In genomic region chr15:65980824-65981456, GRCh38 we compare ENCODE assay signal across 9 cellular contexts.
DNase-seq lines count a peak whose midpoint lies in the region; ATAC-seq, FAIRE-seq and TF ChIP-seq lines count a peak whose summit lies in the region.
"Had no signal": no experiment of that assay in that cellular context is flagged by ENCODE, and none has a peak within 500 bp of the region (broad histone marks: within the 10 kb centered on the region; RNA-seq: fewer than 3 reads in every experiment).

No MANE protein-coding gene starts in this region.

- no peak overlapping the region for H3K9ac ChIP-seq in OCI-LY3 (ENCODE audit: low read length)

- no peaks in the 10 kb centered on the region for H3K36me3 Mint-ChIP-seq in central memory CD8-positive, alpha-beta T cell (ENCODE audit: insufficient read depth)

- H3K4me1 ChIP-seq in OCI-LY3 (ENCODE audit: low read length): peaks cover 8% of the 10 kb centered on the region
- H3K4me1 ChIP-seq in tibial artery: peaks cover 0 to 11% (median 7%) of the 10 kb centered on the region in 4 donors

- H3K27ac Mint-ChIP-seq in central memory CD8-positive, alpha-beta T cell (ENCODE audit: low read depth): no peak overlapping the region
- H3K27ac Mint-ChIP-seq: T-helper 1 cell treated with Interleukin-12 subunit alpha and Interleukin-12 subunit beta and Interleukin-4 antibody, amounts not matched to agents 30 μg/mL and 1 μg/mL, for 36 hours had no signal

- no peaks in the 10 kb centered on the region for H4K20me1 ChIP-seq in OCI-LY3 (ENCODE audit: insufficient read depth, low read length)

- H3K4me3 Mint-ChIP-seq in central memory CD8-positive, alpha-beta T cell: peak overlapping the region; percentile 48
- H3K4me3 Mint-ChIP-seq: T-helper 1 cell treated with Interleukin-12 subunit alpha and Interleukin-12 subunit beta and Interleukin-4 antibody, amounts not matched to agents 30 μg/mL and 1 μg/mL, for 36 hours had no signal

- H3K27me3 Mint-ChIP-seq in central memory CD8-positive, alpha-beta T cell: peaks cover 31% of the 10 kb centered on the region

- no peaks in the 10 kb centered on the region for H3K9me3 Mint-ChIP-seq in central memory CD8-positive, alpha-beta T cell
- H3K9me3 Mint-ChIP-seq: T-helper 1 cell treated with Interleukin-12 subunit alpha and Interleukin-12 subunit beta and Interleukin-4 antibody, amounts not matched to agents 30 μg/mL and 1 μg/mL, for 36 hours had no signal

- DNase-seq in GM19239 (ENCODE audit: insufficient read length, low spot score): no peak
- no peak for DNase-seq in central memory CD8-positive, alpha-beta T cell (ENCODE audit: low spot score in 2 of 2)
- peak; percentile 33 to 71 for DNase-seq in left colon
- DNase-seq in tibial artery: peak in 1 of 2 donors; percentile 44
- DNase-seq in DMS79 treated with DMSO at 0.1 percent for 48 hours (lab: John Stamatoyannopoulos, UW): no peak
- DNase-seq in NCI-H2107 (lab: John Stamatoyannopoulos, UW): no peak

- TF ChIP-seq CTCF in C4-2B (conservative IDR thresholded peaks at IDR 0.05): peak; percentile 84
- TF ChIP-seq CTCF in OCI-LY3 (IDR thresholded peaks at IDR 0.05; ENCODE audit: low read depth, low read length): peak; percentile 58
- peak; percentile 43 to 44 for TF ChIP-seq CTCF in tibial artery (IDR thresholded peaks at IDR 0.05)

- ATAC-seq in central memory CD8-positive, alpha-beta T cell (replicated peaks; ENCODE audit: extremely low read depth, poor library complexity, severe bottlenecking): no peak
- peak; percentile 86 for ATAC-seq in left colon

- H3K27ac ChIP-seq in C4-2B (no peak overlapping the region), OCI-LY3 (ENCODE audit: low read length) (no peak overlapping the region), tibial artery (no peak overlapping the region)

- H3K4me1 Mint-ChIP-seq in central memory CD8-positive, alpha-beta T cell: peaks cover 10% of the 10 kb centered on the region

- H3K36me3 ChIP-seq in OCI-LY3 (replicated peaks; ENCODE audit: low read depth, low read length) (no peaks in the 10 kb centered on the region), tibial artery (no peaks in the 10 kb centered on the region)

- H3K79me2 ChIP-seq in OCI-LY3 (ENCODE audit: low read length): no peaks in the 10 kb centered on the region

- H3K4me2 ChIP-seq in OCI-LY3 (ENCODE audit: low read length): no peak overlapping the region

- intact Hi-C loops in left colon (cut with DNase I, micrococcal nuclease) (loop anchor here in 1 of 2 donors (10.0 kb wide), 1 partner anchor 304 kb away; no protein-coding TSS in a partner anchor), tibial artery (cut with DNase I; ENCODE audit: low total_unique reads) (no loop called here)

- H3K9me3 ChIP-seq in OCI-LY3 (ENCODE audit: insufficient read depth, low read length) (no peaks in the 10 kb centered on the region), tibial artery (no peaks in the 10 kb centered on the region)

- FAIRE-seq in GM19239 (lab: Jason Lieb, UNC): peak; percentile 35

- no peak overlapping the region for H3K4me3 ChIP-seq in OCI-LY3 (ENCODE audit: low read length)
- no peak overlapping the region for H3K4me3 ChIP-seq in tibial artery

- H2AFZ ChIP-seq in OCI-LY3 (ENCODE audit: low read depth, low read length): no peak overlapping the region

- peaks cover 43% of the 10 kb centered on the region for H3K27me3 ChIP-seq in OCI-LY3 (ENCODE audit: low read depth, low read length)
- peaks cover 0 to 52% of the 10 kb centered on the region in 2 donors for H3K27me3 ChIP-seq in tibial artery

Comparison
In these comparisons a context has a peak if more than half of its experiments do, and no peak if none do; other contexts are left out.
1. DNase-seq: peak in left colon (2 of 2); none in GM19239 (single experiment), central memory CD8-positive, alpha-beta T cell (0 of 2), DMS79 treated with DMSO at 0.1 percent for 48 hours (single experiment) and NCI-H2107 (single experiment).
2. Peak in every context shown above with its lines, with median percentiles within 50 percentile points of each other: CTCF ChIP-seq.